Comparison of ENCODE assay signal across 8 cellular contexts in the genomic region with DNA sequence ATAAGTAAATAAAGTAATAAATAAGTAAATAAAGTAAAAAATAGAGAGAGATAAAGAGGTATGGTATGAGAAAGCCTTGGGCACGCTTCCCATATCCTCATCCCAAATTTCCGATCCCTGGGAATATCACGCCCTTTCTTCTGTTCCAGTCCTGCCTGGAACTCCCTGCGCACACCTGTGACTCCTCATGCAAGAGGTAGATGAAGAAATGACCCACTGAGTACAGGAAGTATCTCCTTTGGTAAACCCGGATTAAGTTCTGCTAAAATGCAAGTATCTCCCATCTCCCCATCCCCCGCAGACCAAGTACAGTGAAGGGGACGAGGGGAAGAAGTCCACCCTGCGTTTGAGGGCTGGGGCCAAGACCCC.
DNase-seq lines count a peak whose midpoint lies in the region; ATAC-seq lines count a peak whose summit lies in the region.

No MANE protein-coding gene starts in this region.

- H3K4me3 ChIP-seq in rectal smooth muscle tissue (ENCODE audit: low read length), result peak overlapping the region; percentile 94

- no peaks in the 10 kb centered on the region for H3K27me3 ChIP-seq in rectal smooth muscle tissue (ENCODE audit: control insufficient read depth, insufficient read depth, low read length)

- no peak overlapping the region for H3K9ac ChIP-seq in rectal smooth muscle tissue (ENCODE audit: low read length)

- no peaks in the 10 kb centered on the region for H3K36me3 ChIP-seq in rectal smooth muscle tissue (ENCODE audit: control insufficient read depth, insufficient read depth, low read length)

- H3K27ac ChIP-seq in epithelial cell of prostate (peak overlapping the region; percentile 93), rectal smooth muscle tissue (ENCODE audit: low read depth, low read length) (peak overlapping the region; percentile 86)

- peaks cover 8% of the 10 kb centered on the region for H3K4me1 ChIP-seq in rectal smooth muscle tissue (ENCODE audit: control insufficient read depth, insufficient read depth, low read length)

- peak; percentile 77 for DNase-seq in NCI-H69 (lab: John Stamatoyannopoulos, UW)
- no peak for DNase-seq in epithelial cell of prostate (ENCODE audit: low read depth, low spot score)
- DNase-seq in iPS-NIHi11 (ENCODE audit: low spot score), result no peak
- DNase-seq in cerebellar nuclear complex (lab: John Stamatoyannopoulos, UW), result no peak
- no peak for DNase-seq in SW480 (ENCODE audit: low spot score)
- DNase-seq in LoVo (ENCODE audit: low spot score), result no peak

- ATAC-seq in GM18511 (IDR thresholded peaks at IDR 0.05; ENCODE audit: unreplicated experiment), result peak; percentile 22
